4 cellular contexts compared by ENCODE assay signal in the genomic region with DNA sequence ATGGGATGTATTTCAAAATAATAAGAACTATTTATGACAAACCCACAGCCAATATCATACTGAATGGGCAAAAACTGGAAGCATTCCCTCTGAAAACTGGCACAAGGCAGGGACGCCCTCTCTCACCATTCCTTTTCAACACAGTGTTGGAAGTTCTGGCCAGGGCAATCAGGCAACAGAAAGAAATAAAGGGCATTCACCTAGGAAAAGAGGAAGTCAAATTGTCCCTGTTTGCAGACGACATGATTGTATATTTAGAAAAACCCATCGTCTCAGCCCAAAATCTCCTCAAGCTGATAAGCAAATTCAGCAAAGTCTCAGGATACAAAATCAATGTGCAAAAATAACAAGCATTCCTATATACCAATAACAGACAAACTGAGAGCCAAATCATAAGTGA. TPM values are rescaled to one million over a fixed set of nuclear protein-coding genes. Genes with fewer than 3 reads are reported as not detected.
"Had no signal": no experiment of that assay in that cellular context is flagged by ENCODE, and none has a peak within 500 bp of the region (broad histone marks: within the 10 kb centered on the region; RNA-seq: fewer than 3 reads in every experiment).

No MANE protein-coding gene starts in this region.

RNA-seq across cellular contexts. Expression of a gene that starts 42.3 kb away (rescaled TPM):
- total RNA-seq: LHCN-M2, M059J, MCF 10A, NCI-H460 had no signal
